Comparison of ENCODE assay signal across 8 cellular contexts in genomic region chr11:108697872-108698473, GRCh38. TPM values are rescaled to one million over a fixed set of nuclear protein-coding genes. Genes with fewer than 3 reads are reported as not detected.
DNase-seq lines count a peak whose midpoint lies in the region; ATAC-seq, FAIRE-seq and TF ChIP-seq lines count a peak whose summit lies in the region.

No MANE protein-coding gene starts in this region.

- no peaks in the 10 kb centered on the region for H3K9me3 ChIP-seq in left lung

- ATAC-seq in HG02642 (IDR thresholded peaks at IDR 0.05; ENCODE audit: poor library complexity, unreplicated experiment) = peak; percentile 74
- peak; percentile 95 for ATAC-seq in left lung
- peak; percentile 95 to 96 for ATAC-seq in stimulated activated naive B cell treated with anti-CD40 and anti-IgM and Interleukin-4, amounts not matched to agents 10 μg/mL and 1 μg/mL and 100 μg/mL, for 72 hours (replicated peaks)

- TF ChIP-seq CTCF in choroid plexus epithelial cell (conservative IDR thresholded peaks at IDR 0.05; ENCODE audit: low read depth, low read length) (peak; percentile 99), left lung (IDR thresholded peaks at IDR 0.05) (peak; percentile 61 to 83)

- no peaks in the 10 kb centered on the region for H3K4me1 ChIP-seq in left lung

- H3K27ac ChIP-seq in left lung = no peak overlapping the region

- no peaks in the 10 kb centered on the region for H3K27me3 Mint-ChIP-seq in stimulated activated naive B cell treated with anti-CD40 and anti-IgM and Interleukin-4, amounts not matched to agents 10 μg/mL and 1 μg/mL and 100 μg/mL, for 72 hours

- no peak overlapping the region for H3K27ac Mint-ChIP-seq in stimulated activated naive B cell treated with anti-CD40 and anti-IgM and Interleukin-4, amounts not matched to agents 10 μg/mL and 1 μg/mL and 100 μg/mL, for 72 hours

- H3K4me3 Mint-ChIP-seq in stimulated activated naive B cell treated with anti-CD40 and anti-IgM and Interleukin-4, amounts not matched to agents 10 μg/mL and 1 μg/mL and 100 μg/mL, for 72 hours = no peak overlapping the region

- H3K36me3 Mint-ChIP-seq in stimulated activated naive B cell treated with anti-CD40 and anti-IgM and Interleukin-4, amounts not matched to agents 10 μg/mL and 1 μg/mL and 100 μg/mL, for 72 hours = peaks cover 14 to 50% of the 10 kb centered on the region in 2 donors

- intact Hi-C loops in left lung (cut with DNase I) = loop anchor here in 1 of 2 donors (5.0 kb wide), 1 partner anchor 999 kb away; no protein-coding TSS in a partner anchor

- no peak for TF ChIP-seq POLR2A in GM12892 (IDR thresholded peaks at IDR 0.05; ENCODE audit: low read depth, low read length)

- FAIRE-seq in GM12892 (lab: Jason Lieb, UNC) = peak; percentile 96

- peaks cover 6 to 16% of the 10 kb centered on the region in 2 donors for H3K4me1 Mint-ChIP-seq in stimulated activated naive B cell treated with anti-CD40 and anti-IgM and Interleukin-4, amounts not matched to agents 10 μg/mL and 1 μg/mL and 100 μg/mL, for 72 hours

- H3K9me3 Mint-ChIP-seq in stimulated activated naive B cell treated with anti-CD40 and anti-IgM and Interleukin-4, amounts not matched to agents 10 μg/mL and 1 μg/mL and 100 μg/mL, for 72 hours = no peaks in the 10 kb centered on the region

- DNase-seq in AG08396 (ENCODE audit: low spot score) (peak; percentile 71), GM12892 (ENCODE audit: insufficient read length) (peak; percentile 29), NCI-H1092 (lab: John Stamatoyannopoulos, UW) (peak; percentile 46), SKM-1 treated with dmso at 0.1 percent for 144 hours (lab: John Stamatoyannopoulos, UW; ENCODE audit: unreplicated experiment) (peak; percentile 71), choroid plexus epithelial cell (ENCODE audit: low read depth) (peak; percentile 93), left lung (peak in 1 of 2 donors; percentile 42)
- peak; percentile 37 for DNase-seq in stimulated activated naive B cell treated with anti-CD40 and anti-IgM and Interleukin-4, amounts not matched to agents 10 μg/mL and 1 μg/mL and 100 μg/mL, for 72 hours

- H3K4me3 ChIP-seq in choroid plexus epithelial cell (ENCODE audit: low read depth, low read length) (no peak overlapping the region), left lung (no peak overlapping the region)

- H3K27me3 ChIP-seq in left lung = no peaks in the 10 kb centered on the region

- peaks cover 0 to 32% of the 10 kb centered on the region in 2 donors for H3K36me3 ChIP-seq in left lung

RNA-seq across cellular contexts. Expression of gene DDX10, which starts 33.1 kb away (rescaled TPM):
- polyA plus RNA-seq in GM12892 (2012; ENCODE audit: missing spikeins) = 26.4 TPM
- total RNA-seq in left lung = 10 to 100 TPM; 16.5 to 24.0 TPM
